7 cellular contexts compared by ENCODE assay signal in the genomic region with DNA sequence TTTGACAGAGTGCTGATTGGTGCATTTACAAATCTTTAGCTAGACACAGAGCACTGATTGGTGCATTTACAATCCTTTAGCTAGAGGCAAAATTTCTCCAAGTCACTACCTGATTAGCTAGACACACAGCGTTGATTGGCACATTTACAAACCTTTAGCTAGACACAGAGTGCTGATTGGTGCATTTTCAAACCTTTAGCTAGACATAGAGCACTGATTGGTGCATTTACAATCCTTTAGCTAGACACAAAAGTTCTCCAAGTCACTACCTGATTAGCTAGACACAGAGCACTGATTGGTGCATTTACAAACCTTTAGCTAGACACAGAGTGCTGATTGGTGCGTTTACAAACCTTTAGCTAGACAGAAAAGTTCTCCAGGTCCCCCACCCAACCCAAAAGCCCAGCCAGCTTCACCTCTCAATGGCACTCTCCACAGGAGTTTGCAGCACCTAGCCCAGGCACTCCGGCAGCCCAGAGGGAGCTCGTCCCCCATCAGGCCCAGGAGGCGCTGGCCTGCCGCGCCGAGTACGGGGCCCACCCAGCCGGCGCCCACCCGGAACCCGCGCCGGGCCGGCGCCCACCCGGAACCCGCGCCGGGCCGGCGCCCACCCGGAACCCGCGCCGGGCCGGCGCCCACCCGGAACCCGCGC.
DNase-seq lines count a peak whose midpoint lies in the region; ATAC-seq and TF ChIP-seq lines count a peak whose summit lies in the region.
"Not testable (repeated sequence)": the region's sequence is repeated elsewhere in the genome, so short reads cannot be mapped to it uniquely, and the experiment has no call there.

No MANE protein-coding gene starts in this region.

- WGBS in testis, 2 donors = 57 to 97% methylated on average over 5 to 8 of the region's 32 CpGs

- H3K79me2 ChIP-seq in neural progenitor cell (ENCODE audit: low read depth) = not testable (repeated sequence)

- H3K36me3 Mint-ChIP-seq in brain, neural progenitor cell: not testable (repeated sequence)

- ATAC-seq in mucosa of descending colon = not testable (repeated sequence)

- peaks cover 0 to 11% (median 5%) of the 10 kb centered on the region in 5 experiments for H3K9me3 Mint-ChIP-seq in brain
- not testable (repeated sequence) for H3K9me3 Mint-ChIP-seq in neural progenitor cell

- not testable (repeated sequence) for TF ChIP-seq CTCF in HEK293 (tag by site-specific recombination; IDR thresholded peaks at IDR 0.05); brain (conservative IDR thresholded peaks at IDR 0.05); mucosa of descending colon (IDR thresholded peaks at IDR 0.05); neural progenitor cell (IDR thresholded peaks at IDR 0.05); testis (IDR thresholded peaks at IDR 0.05)

- H4K20me1 ChIP-seq in neural progenitor cell (ENCODE audit: low read depth) = not testable (repeated sequence)

- POLR2A ChIA-PET in HEK293 (lab: Yijun Ruan, JAX) = not testable (repeated sequence)

- DNase-seq in NCI-H2227 (lab: John Stamatoyannopoulos, UW; ENCODE audit: unreplicated experiment) (peak; percentile 11), mucosa of descending colon (peak; percentile 14 to 52 (median 43)), testis (peak; percentile 23)
- DNase-seq in neural progenitor cell (ENCODE audit: low spot score) = not testable (repeated sequence)

- TF ChIP-seq POLR2A in testis (IDR thresholded peaks at IDR 0.05) = not testable (repeated sequence)

- not testable (repeated sequence) for H3K27me3 Mint-ChIP-seq in brain; neural progenitor cell (ENCODE audit: insufficient read depth, low read depth)

- H3K9me3 ChIP-seq in HEK293 (ENCODE audit: control insufficient read depth, insufficient read depth, low read depth, low read length); endocrine pancreas (ENCODE audit: control insufficient read depth, low read length); mucosa of descending colon; neural progenitor cell (ENCODE audit: low read depth); testis: not testable (repeated sequence)

- H3K4me1 Mint-ChIP-seq in brain = peaks cover 14% of the 10 kb centered on the region
- H3K4me1 Mint-ChIP-seq in neural progenitor cell = not testable (repeated sequence)

- not testable (repeated sequence) for H3K4me3 ChIP-seq in HEK293 (ENCODE audit: low read depth, low read length); mucosa of descending colon; neural progenitor cell; testis
- peak overlapping the region; percentile 26 for H3K4me3 ChIP-seq in endocrine pancreas (ENCODE audit: control insufficient read depth, insufficient read depth, low read length)

- not testable (repeated sequence) for H3K27ac ChIP-seq in HEK293 (ENCODE audit: extremely low read depth, low read depth, low read length); neural progenitor cell; testis

- CTCF ChIA-PET in HEK293 (lab: Yijun Ruan, JAX) = not testable (repeated sequence)

- H3K36me3 ChIP-seq in HEK293 (ENCODE audit: control insufficient read depth in 2 of 2, insufficient read depth in 1 of 2, low read length in 2 of 2); endocrine pancreas (ENCODE audit: control insufficient read depth, insufficient read depth, low read length); mucosa of descending colon (ENCODE audit: low read depth); neural progenitor cell; testis (ENCODE audit: low read depth, missing control alignments): not testable (repeated sequence)

- peak overlapping the region in 1 of 5 experiments; percentile 84 for H3K27ac Mint-ChIP-seq in brain
- not testable (repeated sequence) for H3K27ac Mint-ChIP-seq in neural progenitor cell

- intact Hi-C loops in mucosa of descending colon (cut with DNase I, micrococcal nuclease); testis (cut with DNase I; ENCODE audit: low total_unique reads): not testable (repeated sequence)

- H3K4me2 ChIP-seq in neural progenitor cell = not testable (repeated sequence)

- not testable (repeated sequence) for H3K27me3 ChIP-seq in endocrine pancreas (ENCODE audit: control insufficient read depth, insufficient read depth, low read length); neural progenitor cell; testis

- H3F3A ChIP-seq in neural progenitor cell (ENCODE audit: low read depth) = not testable (repeated sequence)

- H3K4me3 Mint-ChIP-seq in brain = peak overlapping the region in 4 of 5 experiments; percentile 19 to 89 (median 84)
- peak overlapping the region; percentile 87 for H3K4me3 Mint-ChIP-seq in neural progenitor cell

- not testable (repeated sequence) for H3K4me1 ChIP-seq in HEK293 (ENCODE audit: control insufficient read depth, insufficient read depth, low read length); endocrine pancreas (ENCODE audit: control insufficient read depth, insufficient read depth, low read length); mucosa of descending colon (ENCODE audit: low read depth); neural progenitor cell; testis

- not testable (repeated sequence) for H2AFZ ChIP-seq in neural progenitor cell (replicated peaks)

- not testable (repeated sequence) for H3K9ac ChIP-seq in endocrine pancreas (ENCODE audit: control insufficient read depth, insufficient read depth, low read length); neural progenitor cell

TF ChIP-seq in HEK293, 187 proteins besides CTCF, POLR2A, EP300 and RAD21:
- TF ChIP-seq, protein P1, sequence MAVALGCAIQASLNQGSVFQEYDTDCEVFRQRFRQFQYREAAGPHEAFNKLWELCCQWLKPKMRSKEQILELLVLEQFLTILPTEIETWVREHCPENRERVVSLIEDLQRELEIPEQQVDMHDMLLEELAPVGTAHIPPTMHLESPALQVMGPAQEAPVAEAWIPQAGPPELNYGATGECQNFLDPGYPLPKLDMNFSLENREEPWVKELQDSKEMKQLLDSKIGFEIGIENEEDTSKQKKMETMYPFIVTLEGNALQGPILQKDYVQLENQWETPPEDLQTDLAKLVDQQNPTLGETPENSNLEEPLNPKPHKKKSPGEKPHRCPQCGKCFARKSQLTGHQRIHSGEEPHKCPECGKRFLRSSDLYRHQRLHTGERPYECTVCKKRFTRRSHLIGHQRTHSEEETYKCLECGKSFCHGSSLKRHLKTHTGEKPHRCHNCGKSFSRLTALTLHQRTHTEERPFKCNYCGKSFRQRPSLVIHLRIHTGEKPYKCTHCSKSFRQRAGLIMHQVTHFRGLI (tag by site-specific recombination; IDR thresholded peaks at IDR 0.05) = peak; percentile 33; the same call in 1 of the 2 replicates
- TF ChIP-seq SP2 (tag by site-specific recombination; IDR thresholded peaks at IDR 0.05) (peak; percentile 86), SETDB1 (IDR thresholded peaks at IDR 0.05; ENCODE audit: insufficient read length, low read length) (peak; percentile 56), ZNF350 (tag by site-specific recombination; IDR thresholded peaks at IDR 0.05) (peak; percentile 90)
TF ChIP-seq in HEK293: peak in this region for 4; not testable (repeated sequence) for 183.
